26 cellular contexts compared by ENCODE assay signal in genomic region chr3:182763896-182764295, GRCh38.
"Had no signal": no experiment of that assay in that cellular context is flagged by ENCODE, and none has a peak within 500 bp of the region (broad histone marks: within the 10 kb centered on the region; RNA-seq: fewer than 3 reads in every experiment).

No MANE protein-coding gene starts in this region.

- H3K36me3 Mint-ChIP-seq: naive thymus-derived CD4-positive, alpha-beta T cell; natural killer cell; neural progenitor cell; stimulated activated memory B cell treated with anti-CD40 and anti-IgM and Interleukin-4, amounts not matched to agents 10 μg/mL and 1 μg/mL and 100 μg/mL, for 72 hours had no signal

- H2AFZ ChIP-seq: neural progenitor cell had no signal

- H3K27me3 ChIP-seq: neural progenitor cell, ovary, right lobe of liver, sigmoid colon, thyroid gland, tibial nerve, upper lobe of left lung, vagina had no signal

- H3K4me3 ChIP-seq: neural progenitor cell, ovary, psoas muscle, right lobe of liver, sigmoid colon, thoracic aorta, thyroid gland, tibial nerve, upper lobe of left lung, vagina had no signal

- DNase-seq: naive thymus-derived CD4-positive, alpha-beta T cell; natural killer cell; occipital lobe; ovary; psoas muscle; right cardiac atrium; right lobe of liver; sigmoid colon; small intestine; stimulated activated CD4-positive, alpha-beta T cell treated with anti-CD3 and anti-CD28 coated beads, Interleukin-12 subunit alpha, Interleukin-12 subunit beta, amount 100 ng/mL, for 4 hours; stimulated activated CD4-positive, alpha-beta T cell treated with anti-CD3 and anti-CD28 coated beads, Interleukin-1b, Interleukin-23, amount 100 ng/mL, for 48 hours; stimulated activated CD4-positive, alpha-beta T cell treated with anti-CD3 and anti-CD28 coated beads, Interleukin-4, amount 100 ng/mL, for 1 hour; stimulated activated CD4-positive, alpha-beta T cell treated with anti-CD3 and anti-CD28 coated beads, Interleukin-4, amount 100 ng/mL, for 4 hours; stimulated activated CD8-positive, alpha-beta memory T cell treated with anti-CD3 and anti-CD28 coated beads, Interleukin-4, amount 100 ng/mL, for 48 hours; stimulated activated naive CD4-positive, alpha-beta T cell; stimulated activated naive CD8-positive, alpha-beta T cell treated with anti-CD3 and anti-CD28 coated beads, Interleukin-15, amount 100 ng/mL, for 72 hours; stimulated activated naive CD8-positive, alpha-beta T cell treated with anti-CD3 and anti-CD28 coated beads, Interleukin-15, Interleukin-2, amounts not matched to agents 100 U/mL and 50 U/mL, for 24 hours; thyroid gland; trophoblast cell; upper lobe of left lung had no signal

- H3K27ac ChIP-seq: neural progenitor cell, ovary, psoas muscle, right lobe of liver, sigmoid colon, thoracic aorta, thyroid gland, tibial nerve, upper lobe of left lung, vagina had no signal

- H3K27ac Mint-ChIP-seq: naive thymus-derived CD4-positive, alpha-beta T cell; natural killer cell; nephron; neural progenitor cell; stimulated activated memory B cell treated with anti-CD40 and anti-IgM and Interleukin-4, amounts not matched to agents 10 μg/mL and 1 μg/mL and 100 μg/mL, for 72 hours; stimulated activated naive CD8-positive, alpha-beta T cell treated with anti-CD3 and anti-CD28 coated beads, Interleukin-15, amount 100 ng/mL, for 72 hours had no signal

- H3K36me3 ChIP-seq: neural progenitor cell, ovary, right lobe of liver, sigmoid colon, thoracic aorta, thyroid gland, tibial nerve, upper lobe of left lung, vagina had no signal

- H3K4me2 ChIP-seq: neural progenitor cell had no signal

- H3K4me1 Mint-ChIP-seq: naive thymus-derived CD4-positive, alpha-beta T cell; natural killer cell; nephron; stimulated activated memory B cell treated with anti-CD40 and anti-IgM and Interleukin-4, amounts not matched to agents 10 μg/mL and 1 μg/mL and 100 μg/mL, for 72 hours; stimulated activated naive CD8-positive, alpha-beta T cell treated with anti-CD3 and anti-CD28 coated beads, Interleukin-15, amount 100 ng/mL, for 72 hours had no signal

- ATAC-seq: naive thymus-derived CD4-positive, alpha-beta T cell; natural killer cell; psoas muscle; right cardiac atrium; right lobe of liver; stimulated activated memory B cell treated with anti-CD40 and anti-IgM and Interleukin-4, amounts not matched to agents 10 μg/mL and 1 μg/mL and 100 μg/mL, for 72 hours; stimulated activated naive CD8-positive, alpha-beta T cell treated with anti-CD3 and anti-CD28 coated beads, Interleukin-15, amount 100 ng/mL, for 72 hours; stimulated activated naive CD8-positive, alpha-beta T cell treated with anti-CD3 and anti-CD28 coated beads, Interleukin-15, Interleukin-2, amounts not matched to agents 100 U/mL and 50 U/mL, for 24 hours had no signal

- H3K4me3 Mint-ChIP-seq: naive thymus-derived CD4-positive, alpha-beta T cell; natural killer cell; nephron; neural progenitor cell; stimulated activated memory B cell treated with anti-CD40 and anti-IgM and Interleukin-4, amounts not matched to agents 10 μg/mL and 1 μg/mL and 100 μg/mL, for 72 hours; stimulated activated naive CD8-positive, alpha-beta T cell treated with anti-CD3 and anti-CD28 coated beads, Interleukin-15, amount 100 ng/mL, for 72 hours had no signal

- H3K9me3 Mint-ChIP-seq: naive thymus-derived CD4-positive, alpha-beta T cell; natural killer cell; nephron; neural progenitor cell; stimulated activated memory B cell treated with anti-CD40 and anti-IgM and Interleukin-4, amounts not matched to agents 10 μg/mL and 1 μg/mL and 100 μg/mL, for 72 hours; stimulated activated naive CD8-positive, alpha-beta T cell treated with anti-CD3 and anti-CD28 coated beads, Interleukin-15, amount 100 ng/mL, for 72 hours had no signal

- H3K9me3 ChIP-seq: ovary, psoas muscle, right lobe of liver, sigmoid colon, thoracic aorta, thyroid gland, tibial nerve, upper lobe of left lung, vagina had no signal

- H3K4me1 ChIP-seq: neural progenitor cell, psoas muscle, sigmoid colon, thyroid gland, tibial nerve, upper lobe of left lung, vagina had no signal

- H3K9ac ChIP-seq: neural progenitor cell had no signal

- H3K27me3 Mint-ChIP-seq: stimulated activated memory B cell treated with anti-CD40 and anti-IgM and Interleukin-4, amounts not matched to agents 10 μg/mL and 1 μg/mL and 100 μg/mL, for 72 hours had no signal
